ENCODE assay signal across 8 cellular contexts in the genomic region with DNA sequence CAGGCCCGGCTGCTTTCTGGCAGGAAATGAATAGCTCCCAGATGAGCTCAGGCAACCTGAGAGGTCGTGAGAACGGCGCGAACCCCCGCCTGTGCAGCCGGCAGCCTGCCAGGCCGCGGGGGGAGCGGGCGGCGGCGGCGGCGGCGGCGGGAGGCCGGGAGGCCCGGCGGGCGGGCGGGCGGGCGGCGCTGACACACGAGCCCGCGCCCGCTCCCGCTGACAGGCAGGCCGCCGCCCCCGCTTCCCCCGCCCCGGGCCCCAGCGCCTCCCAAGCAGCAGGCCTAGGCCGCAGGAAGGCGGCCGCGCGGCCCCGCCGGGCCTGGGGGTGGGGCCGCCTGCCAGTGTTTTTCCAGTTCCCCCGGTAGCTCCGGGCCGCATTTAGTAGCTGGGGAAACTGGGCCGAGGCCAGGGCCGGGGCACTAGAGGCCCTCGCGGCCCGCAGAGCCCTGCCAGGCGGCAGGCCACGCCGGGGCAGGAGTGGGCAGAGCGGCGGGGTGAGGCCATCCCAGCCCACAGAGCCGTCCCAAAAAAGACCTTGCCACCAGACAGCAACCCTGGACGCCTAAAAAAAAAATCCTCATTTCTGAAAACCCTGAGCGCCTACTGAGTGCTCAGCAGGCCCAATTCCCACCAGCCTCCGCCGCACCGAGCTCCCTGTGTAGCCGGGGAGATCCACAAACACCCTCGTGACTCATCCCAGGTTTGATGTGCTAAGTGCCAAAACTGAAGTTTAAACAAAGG. TPM values are rescaled to one million over a fixed set of nuclear protein-coding genes. Genes with fewer than 3 reads are reported as not detected.
DNase-seq lines count a peak whose midpoint lies in the region; ATAC-seq and TF ChIP-seq lines count a peak whose summit lies in the region.

No MANE protein-coding gene starts in this region.

- DNase-seq in NCI-H1694 treated with DMSO at 0.1 percent for 48 hours (lab: John Stamatoyannopoulos, UW) (peak; percentile 30), NCI-H1694 (lab: John Stamatoyannopoulos, UW) (no peak), NCI-H345 treated with DMSO at 0.1 percent for 48 hours (lab: John Stamatoyannopoulos, UW; ENCODE audit: unreplicated experiment) (peak; percentile 39), lower lobe of right lung (peak; percentile 95)
- DNase-seq in activated CD8-positive, alpha-beta T cell treated with anti-CD3 and anti-CD28 coated beads for 36 hours, result peak; percentile 83
- DNase-seq in stimulated activated CD4-positive, alpha-beta T cell treated with anti-CD3 and anti-CD28 coated beads, Interleukin-4, amount 100 ng/mL, for 48 hours (ENCODE audit: low read depth in 2 of 2), result peak; percentile 57 to 66

- H3K27me3 ChIP-seq in ectodermal cell (ENCODE audit: control insufficient read depth, insufficient read depth, low read length, poor library complexity, severe bottlenecking), result peaks cover 18% of the 10 kb centered on the region
- peaks cover 4% of the 10 kb centered on the region for H3K27me3 ChIP-seq in lower lobe of right lung (ENCODE audit: low read depth)

- H3K27ac ChIP-seq in ectodermal cell (ENCODE audit: insufficient read depth, low read depth, low read length, poor library complexity, severe bottlenecking), result peak overlapping the region; percentile 80
- peak overlapping the region; percentile 95 for H3K27ac ChIP-seq in lower lobe of right lung

- H3K27me3 Mint-ChIP-seq in activated CD8-positive, alpha-beta T cell treated with anti-CD3 and anti-CD28 coated beads for 36 hours, result peaks cover 42% of the 10 kb centered on the region

- peak overlapping the region; percentile 36 for H3K4me3 Mint-ChIP-seq in activated CD8-positive, alpha-beta T cell treated with anti-CD3 and anti-CD28 coated beads for 36 hours

- POLR2A ChIA-PET in activated CD8-positive, alpha-beta T cell treated with anti-CD3 and anti-CD28 coated beads for 36 hours (lab: Charles Lee), result no interaction called here

- 2 to 3% methylated on average over 65 of the region's 65 CpGs for WGBS in ectodermal cell, 2 experiments

- peak; percentile 45 for ATAC-seq in HG03066 (IDR thresholded peaks at IDR 0.05; ENCODE audit: low read depth, unreplicated experiment)
- peak; percentile 70 for ATAC-seq in activated CD8-positive, alpha-beta T cell treated with anti-CD3 and anti-CD28 coated beads for 36 hours
- peak; percentile 85 to 93 for ATAC-seq in lower lobe of right lung

- H3K27ac Mint-ChIP-seq in activated CD8-positive, alpha-beta T cell treated with anti-CD3 and anti-CD28 coated beads for 36 hours, result peak overlapping the region; percentile 51

- H3K9me3 Mint-ChIP-seq in activated CD8-positive, alpha-beta T cell treated with anti-CD3 and anti-CD28 coated beads for 36 hours, result no peaks in the 10 kb centered on the region

- H3K9me3 ChIP-seq in ectodermal cell (ENCODE audit: control insufficient read depth, low read length) (no peaks in the 10 kb centered on the region), lower lobe of right lung (no peaks in the 10 kb centered on the region)

- H3K4me1 ChIP-seq in ectodermal cell (ENCODE audit: control insufficient read depth, insufficient read depth, low read length) (peaks cover 30% of the 10 kb centered on the region), lower lobe of right lung (peaks cover 45% of the 10 kb centered on the region)

- CTCF ChIA-PET in activated CD8-positive, alpha-beta T cell treated with anti-CD3 and anti-CD28 coated beads for 36 hours (lab: Charles Lee), result interaction anchor here (1.2 to 1.4 kb wide), 2 partner anchors 15 to 174 kb away, joined by 3 to 5 read pairs; no protein-coding TSS in a partner anchor

- peaks cover 23% of the 10 kb centered on the region for H3K4me1 Mint-ChIP-seq in activated CD8-positive, alpha-beta T cell treated with anti-CD3 and anti-CD28 coated beads for 36 hours (ENCODE audit: low read depth)

- intact Hi-C loops in activated CD8-positive, alpha-beta T cell treated with anti-CD3 and anti-CD28 coated beads for 36 hours (cut with micrococcal nuclease), result no loop called here
- intact Hi-C loops in lower lobe of right lung (cut with DNase I), result loop anchor here (10.0 kb wide), 1 partner anchor 173 kb away; no protein-coding TSS in a partner anchor

- TF ChIP-seq CTCF in activated CD8-positive, alpha-beta T cell treated with anti-CD3 and anti-CD28 coated beads for 36 hours (IDR thresholded peaks at IDR 0.05), result no peak
- TF ChIP-seq CTCF in lower lobe of right lung (IDR thresholded peaks at IDR 0.05), result no peak

- no peaks in the 10 kb centered on the region for H3K36me3 ChIP-seq in ectodermal cell (ENCODE audit: control insufficient read depth, insufficient read depth, low read length)
- no peaks in the 10 kb centered on the region for H3K36me3 ChIP-seq in lower lobe of right lung

- H3K4me3 ChIP-seq in ectodermal cell (ENCODE audit: insufficient read depth, low read depth, low read length), result no peak overlapping the region
- H3K4me3 ChIP-seq in lower lobe of right lung, result peak overlapping the region; percentile 45

- no peaks in the 10 kb centered on the region for H3K36me3 Mint-ChIP-seq in activated CD8-positive, alpha-beta T cell treated with anti-CD3 and anti-CD28 coated beads for 36 hours (ENCODE audit: low read depth)

RNA-seq across cellular contexts. Expression of gene HES1, which starts 5.6 kb away (rescaled TPM):
- total RNA-seq in activated CD8-positive, alpha-beta T cell treated with anti-CD3 and anti-CD28 coated beads for 36 hours, result not detected
- 29.4 TPM for polyA plus RNA-seq in ectodermal cell (2013, experiment 1 of 4)
- polyA plus RNA-seq in ectodermal cell (2013, experiment 2 of 4), result 43.1 TPM
- polyA plus RNA-seq in ectodermal cell (2013, experiment 3 of 4), result 35.3 TPM
- 31.9 TPM for polyA plus RNA-seq in ectodermal cell (2013, experiment 4 of 4)
- total RNA-seq in lower lobe of right lung, result 29.5 TPM

Comparison
In these comparisons a context has a peak if more than half of its experiments do, and no peak if none do; other contexts are left out.
1. RNA of gene HES1, which starts 5.6 kb away (total RNA-seq): 29.5 TPM in lower lobe of right lung (single experiment); not detected in activated CD8-positive, alpha-beta T cell treated with anti-CD3 and anti-CD28 coated beads for 36 hours; every median in the first group is over 10 times any median in the second.
2. Peak in every context shown above with its lines, with median percentiles within 50 percentile points of each other: ATAC-seq.